ENCODE assay signal across 1 cellular context in the genomic region with DNA sequence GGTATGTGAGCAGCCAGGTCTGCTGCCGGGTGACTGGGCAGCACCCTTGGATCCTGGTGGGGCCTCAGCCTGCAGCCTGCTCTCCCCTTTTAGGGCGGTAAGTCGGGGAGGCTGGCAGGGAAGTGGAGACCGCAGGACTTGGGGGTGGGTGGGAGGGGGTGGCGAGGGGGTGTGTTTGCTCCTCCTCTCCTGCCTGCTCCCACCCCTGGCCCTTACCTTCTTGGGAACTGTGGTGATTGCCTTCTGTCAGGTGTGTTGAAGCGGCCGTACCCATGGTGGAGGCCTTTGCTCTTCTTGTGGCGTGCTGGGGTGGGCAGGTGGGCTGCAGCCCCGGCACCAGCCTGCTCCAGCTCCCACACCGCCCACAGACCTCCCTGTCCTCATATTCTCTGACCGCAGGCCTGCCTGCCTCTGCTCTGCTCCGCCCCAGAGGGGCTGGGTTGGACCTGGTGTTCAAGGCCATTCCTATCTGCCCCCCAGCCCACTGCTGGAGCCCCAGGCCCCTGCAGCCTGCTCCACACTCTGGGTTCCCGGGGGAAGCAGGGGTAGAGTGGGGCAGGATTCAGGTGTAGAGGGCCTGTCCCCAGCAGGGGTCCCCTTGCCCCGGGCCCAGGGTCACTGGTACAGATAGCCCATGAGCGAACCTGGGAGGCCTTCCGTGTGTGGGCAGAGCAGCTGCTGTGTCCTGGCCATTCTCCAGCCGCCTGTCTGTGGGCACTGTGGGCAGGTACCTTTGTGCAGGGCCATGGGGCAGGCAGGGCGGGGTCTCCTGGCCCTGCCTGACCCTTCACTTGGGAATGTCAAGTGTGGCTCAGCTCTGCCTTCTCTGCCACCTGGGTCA.
TF ChIP-seq lines count a peak whose summit lies in the region.

No MANE protein-coding gene starts in this region.

TF ChIP-seq in HepG2, 621 proteins besides CTCF, POLR2A, EP300 and RAD21 (continued from another document and continues in another):
- TF ChIP-seq, protein P1, sequence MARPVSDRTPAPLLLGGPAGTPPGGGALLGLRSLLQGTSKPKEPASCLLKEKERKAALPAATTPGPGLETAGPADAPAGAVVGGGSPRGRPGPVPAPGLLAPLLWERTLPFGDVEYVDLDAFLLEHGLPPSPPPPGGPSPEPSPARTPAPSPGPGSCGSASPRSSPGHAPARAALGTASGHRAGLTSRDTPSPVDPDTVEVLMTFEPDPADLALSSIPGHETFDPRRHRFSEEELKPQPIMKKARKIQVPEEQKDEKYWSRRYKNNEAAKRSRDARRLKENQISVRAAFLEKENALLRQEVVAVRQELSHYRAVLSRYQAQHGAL (CRISPR knock-in tag; IDR thresholded peaks at IDR 0.05; ENCODE audit: not compliant biosample characterization), result no peak
- TF ChIP-seq ZNF407 (CRISPR knock-in tag; IDR thresholded peaks at IDR 0.05; ENCODE audit: not compliant biosample characterization) (no peak), MAFK (conservative IDR thresholded peaks at IDR 0.05 in 1 of 2, IDR thresholded peaks at IDR 0.05 in 1 of 2; ENCODE audit: low read length in 2 of 2) (no peak), ZMYM3 (CRISPR knock-in tag; IDR thresholded peaks at IDR 0.05) (0 out of 2 replicates have a peak, but pooled peaks have one; percentile 53), ZNF260 (CRISPR knock-in tag; IDR thresholded peaks at IDR 0.05; ENCODE audit: borderline replicate concordance, low read depth) (no peak), ZNF589 (CRISPR knock-in tag; conservative IDR thresholded peaks at IDR 0.05) (no peak), TBX3 (IDR thresholded peaks at IDR 0.05; ENCODE audit: borderline replicate concordance) (no peak), ZNF510 (CRISPR knock-in tag; IDR thresholded peaks at IDR 0.05; ENCODE audit: low read depth) (no peak), RCOR2 (CRISPR knock-in tag; IDR thresholded peaks at IDR 0.05) (no peak), SNAPC2 (CRISPR knock-in tag; IDR thresholded peaks at IDR 0.05) (no peak; the same call in 1 of the 2 replicates), TCF7 (IDR thresholded peaks at IDR 0.05; ENCODE audit: low read depth) (no peak), HNRNPLL (IDR thresholded peaks at IDR 0.05; ENCODE audit: low read depth, low read length, poor library complexity, severe bottlenecking) (peak; percentile 52), ZNF44 (CRISPR knock-in tag; IDR thresholded peaks at IDR 0.05) (no peak; the same call in 1 of the 2 replicates), ZNF207 (IDR thresholded peaks at IDR 0.05; ENCODE audit: borderline replicate concordance) (no peak), MXI1 (IDR thresholded peaks at IDR 0.05; ENCODE audit: borderline replicate concordance, low read depth, low read length) (no peak), ZBTB25 (CRISPR knock-in tag; IDR thresholded peaks at IDR 0.05) (no peak), FOXA3 (CRISPR knock-in tag; IDR thresholded peaks at IDR 0.05) (peak; percentile 50; the same call in 1 of the 2 replicates), MIXL1 (CRISPR knock-in tag; IDR thresholded peaks at IDR 0.05) (peak; percentile 48; the same call in 1 of the 2 replicates), ZNF232 (CRISPR knock-in tag; IDR thresholded peaks at IDR 0.05; ENCODE audit: borderline replicate concordance) (peak; percentile 40; the same call in 1 of the 2 replicates), GABPB1 (CRISPR knock-in tag; IDR thresholded peaks at IDR 0.05) (peak; percentile 46), CCDC6 (CRISPR knock-in tag; IDR thresholded peaks at IDR 0.05) (no peak), ZNF432 (CRISPR knock-in tag; IDR thresholded peaks at IDR 0.05; ENCODE audit: borderline replicate concordance) (no peak), SRSF1 (optimal IDR thresholded peaks at IDR 0.05; ENCODE audit: low read depth, low read length) (peak; percentile 95), ZNF331 (CRISPR knock-in tag; IDR thresholded peaks at IDR 0.05) (peak; percentile 61), ZNF343 (CRISPR knock-in tag; IDR thresholded peaks at IDR 0.05) (peak; percentile 63; the same call in 1 of the 2 replicates), ZNF441 (CRISPR knock-in tag; IDR thresholded peaks at IDR 0.05; ENCODE audit: borderline replicate concordance) (no peak; the same call in 1 of the 2 replicates), ZNF580 (CRISPR knock-in tag; IDR thresholded peaks at IDR 0.05; ENCODE audit: borderline replicate concordance, low read depth) (peak; percentile 78; the same call in 1 of the 2 replicates), ZNF383 (CRISPR knock-in tag; IDR thresholded peaks at IDR 0.05; ENCODE audit: borderline replicate concordance) (no peak), FOXO1 (CRISPR knock-in tag; IDR thresholded peaks at IDR 0.05) (peak; percentile 40; the same call in 1 of the 2 replicates), GLI4 (CRISPR knock-in tag; IDR thresholded peaks at IDR 0.05; ENCODE audit: borderline replicate concordance) (no peak), ZNF563 (CRISPR knock-in tag; IDR thresholded peaks at IDR 0.05) (peak; percentile 83; the same call in 1 of the 2 replicates), NR2F1 (CRISPR knock-in tag; IDR thresholded peaks at IDR 0.05) (peak in 1 of 2 experiments; percentile 36; a peak in 1 of 4 replicates), PHF8 (CRISPR knock-in tag; IDR thresholded peaks at IDR 0.05) (peak; percentile 65), FIP1L1 (IDR thresholded peaks at IDR 0.05; ENCODE audit: borderline replicate concordance, insufficient read depth, low read depth, low read length) (no peak), ZNF703 (CRISPR knock-in tag; IDR thresholded peaks at IDR 0.05; ENCODE audit: borderline replicate concordance) (no peak), ZNF431 (CRISPR knock-in tag; IDR thresholded peaks at IDR 0.05; ENCODE audit: borderline replicate concordance, low read depth) (no peak), TARDBP (CRISPR knock-in tag; IDR thresholded peaks at IDR 0.05) (peak; percentile 89), TBP (CRISPR knock-in tag; IDR thresholded peaks at IDR 0.05) (no peak), ZNF468 (CRISPR knock-in tag; IDR thresholded peaks at IDR 0.05) (no peak), NR2F6 (IDR thresholded peaks at IDR 0.05) (peak; percentile 61; the same call in 1 of the 2 replicates), NR2F6 (CRISPR knock-in tag; IDR thresholded peaks at IDR 0.05) (peak; percentile 74), PAX8 (CRISPR knock-in tag; IDR thresholded peaks at IDR 0.05; ENCODE audit: borderline replicate concordance) (no peak), KDM5A (IDR thresholded peaks at IDR 0.05; ENCODE audit: borderline replicate concordance, low read length) (no peak), ZEB1 (IDR thresholded peaks at IDR 0.05; ENCODE audit: insufficient replicate concordance, low read depth) (peak; percentile 51), KLF11 (CRISPR knock-in tag; IDR thresholded peaks at IDR 0.05) (peak; percentile 71; the same call in 1 of the 2 replicates), ZSCAN25 (CRISPR knock-in tag; IDR thresholded peaks at IDR 0.05) (peak; percentile 91)
- TF ChIP-seq, protein P2, sequence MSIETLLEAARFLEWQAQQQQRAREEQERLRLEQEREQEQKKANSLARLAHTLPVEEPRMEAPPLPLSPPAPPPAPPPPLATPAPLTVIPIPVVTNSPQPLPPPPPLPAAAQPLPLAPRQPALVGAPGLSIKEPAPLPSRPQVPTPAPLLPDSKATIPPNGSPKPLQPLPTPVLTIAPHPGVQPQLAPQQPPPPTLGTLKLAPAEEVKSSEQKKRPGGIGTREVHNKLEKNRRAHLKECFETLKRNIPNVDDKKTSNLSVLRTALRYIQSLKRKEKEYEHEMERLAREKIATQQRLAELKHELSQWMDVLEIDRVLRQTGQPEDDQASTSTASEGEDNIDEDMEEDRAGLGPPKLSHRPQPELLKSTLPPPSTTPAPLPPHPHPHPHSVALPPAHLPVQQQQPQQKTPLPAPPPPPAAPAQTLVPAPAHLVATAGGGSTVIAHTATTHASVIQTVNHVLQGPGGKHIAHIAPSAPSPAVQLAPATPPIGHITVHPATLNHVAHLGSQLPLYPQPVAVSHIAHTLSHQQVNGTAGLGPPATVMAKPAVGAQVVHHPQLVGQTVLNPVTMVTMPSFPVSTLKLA (IDR thresholded peaks at IDR 0.05), result no peak
- TF ChIP-seq, protein P3, sequence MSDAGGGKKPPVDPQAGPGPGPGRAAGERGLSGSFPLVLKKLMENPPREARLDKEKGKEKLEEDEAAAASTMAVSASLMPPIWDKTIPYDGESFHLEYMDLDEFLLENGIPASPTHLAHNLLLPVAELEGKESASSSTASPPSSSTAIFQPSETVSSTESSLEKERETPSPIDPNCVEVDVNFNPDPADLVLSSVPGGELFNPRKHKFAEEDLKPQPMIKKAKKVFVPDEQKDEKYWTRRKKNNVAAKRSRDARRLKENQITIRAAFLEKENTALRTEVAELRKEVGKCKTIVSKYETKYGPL (CRISPR knock-in tag; IDR thresholded peaks at IDR 0.05), result no peak
- TF ChIP-seq, protein P4, sequence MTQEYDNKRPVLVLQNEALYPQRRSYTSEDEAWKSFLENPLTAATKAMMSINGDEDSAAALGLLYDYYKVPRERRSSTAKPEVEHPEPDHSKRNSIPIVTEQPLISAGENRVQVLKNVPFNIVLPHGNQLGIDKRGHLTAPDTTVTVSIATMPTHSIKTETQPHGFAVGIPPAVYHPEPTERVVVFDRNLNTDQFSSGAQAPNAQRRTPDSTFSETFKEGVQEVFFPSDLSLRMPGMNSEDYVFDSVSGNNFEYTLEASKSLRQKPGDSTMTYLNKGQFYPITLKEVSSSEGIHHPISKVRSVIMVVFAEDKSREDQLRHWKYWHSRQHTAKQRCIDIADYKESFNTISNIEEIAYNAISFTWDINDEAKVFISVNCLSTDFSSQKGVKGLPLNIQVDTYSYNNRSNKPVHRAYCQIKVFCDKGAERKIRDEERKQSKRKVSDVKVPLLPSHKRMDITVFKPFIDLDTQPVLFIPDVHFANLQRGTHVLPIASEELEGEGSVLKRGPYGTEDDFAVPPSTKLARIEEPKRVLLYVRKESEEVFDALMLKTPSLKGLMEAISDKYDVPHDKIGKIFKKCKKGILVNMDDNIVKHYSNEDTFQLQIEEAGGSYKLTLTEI (CRISPR knock-in tag; conservative IDR thresholded peaks at IDR 0.05), result no peak
- TF ChIP-seq, protein P5, sequence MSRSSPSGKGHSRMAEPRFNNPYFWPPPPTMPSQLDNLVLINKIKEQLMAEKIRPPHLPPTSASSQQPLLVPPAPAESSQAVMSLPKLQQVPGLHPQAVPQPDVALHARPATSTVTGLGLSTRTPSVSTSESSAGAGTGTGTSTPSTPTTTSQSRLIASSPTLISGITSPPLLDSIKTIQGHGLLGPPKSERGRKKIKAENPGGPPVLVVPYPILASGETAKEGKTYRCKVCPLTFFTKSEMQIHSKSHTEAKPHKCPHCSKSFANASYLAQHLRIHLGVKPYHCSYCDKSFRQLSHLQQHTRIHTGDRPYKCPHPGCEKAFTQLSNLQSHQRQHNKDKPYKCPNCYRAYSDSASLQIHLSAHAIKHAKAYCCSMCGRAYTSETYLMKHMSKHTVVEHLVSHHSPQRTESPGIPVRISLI (CRISPR knock-in tag; IDR thresholded peaks at IDR 0.05; ENCODE audit: borderline replicate concordance), result no peak; the same call in 1 of the 2 replicates
